Comparison of ENCODE assay signal across 1 cellular context in genomic region chr4:70839537-70840093, GRCh38.
A peak's percentile ranks its signal among the peaks of the same experiment; 100 is the strongest.
TF ChIP-seq lines count a peak whose summit lies in the region.

GRSF1 (minus strand) TSS chr4:70839890; CDS start chr4:70839827, 63 bp downstream.

TF ChIP-seq in K562, 482 proteins besides CTCF, POLR2A, EP300 and RAD21 (continued from another document and continues in another):
- TF ChIP-seq ZBTB40 (IDR thresholded peaks at IDR 0.05) (peak; percentile 30; the same call in 1 of the 2 replicates), ZBTB40 (CRISPR knock-in tag; IDR thresholded peaks at IDR 0.05) (no peak), BCLAF1 (IDR thresholded peaks at IDR 0.05; ENCODE audit: borderline replicate concordance in 1 of 2, control insufficient read depth in 1 of 2, low read depth in 2 of 2, low read length in 1 of 2) (no peak), IFI16 (CRISPR knock-in tag; IDR thresholded peaks at IDR 0.05) (no peak), THAP12 (CRISPR knock-in tag; IDR thresholded peaks at IDR 0.05) (peak; percentile 54; the same call in 1 of the 2 replicates), TFAP4 (CRISPR knock-in tag; IDR thresholded peaks at IDR 0.05; ENCODE audit: borderline replicate concordance) (peak; percentile 67), ETV1 (tag; conservative IDR thresholded peaks at IDR 0.05; ENCODE audit: low read depth) (peak; percentile 83), TCF7 (IDR thresholded peaks at IDR 0.05; ENCODE audit: borderline replicate concordance) (no peak), RFX7 (CRISPR knock-in tag; IDR thresholded peaks at IDR 0.05) (no peak), CTBP1 (IDR thresholded peaks at IDR 0.05; ENCODE audit: borderline replicate concordance) (peak; percentile 56), MIER1 (IDR thresholded peaks at IDR 0.05; ENCODE audit: low read depth) (no peak), HMGN3 (IDR thresholded peaks at IDR 0.05; ENCODE audit: borderline replicate concordance, extremely low read depth, insufficient read length, low read depth, low read length) (peak; percentile 29), POLR2AphosphoS5 (IDR thresholded peaks at IDR 0.05; ENCODE audit: control insufficient read depth, insufficient read depth, low read depth, low read length) (peak; percentile 78), BMI1 (IDR thresholded peaks at IDR 0.05; ENCODE audit: low read length) (no peak), CBX5 (IDR thresholded peaks at IDR 0.05; ENCODE audit: borderline replicate concordance, low read depth) (no peak), HMBOX1 (IDR thresholded peaks at IDR 0.05) (no peak), KDM4B (IDR thresholded peaks at IDR 0.05; ENCODE audit: borderline replicate concordance in 2 of 2, low read depth in 1 of 2) (0 out of 4 replicates have a peak, but pooled peaks of 1 of the 2 experiments have one; percentile 3), NFXL1 (CRISPR knock-in tag; IDR thresholded peaks at IDR 0.05) (no peak), ARNT (IDR thresholded peaks at IDR 0.05) (no peak), TBP (optimal IDR thresholded peaks at IDR 0.05; ENCODE audit: low read depth, low read length) (peak; percentile 70), E2F5 (CRISPR knock-in tag; IDR thresholded peaks at IDR 0.05) (no peak), LCOR (CRISPR knock-in tag; IDR thresholded peaks at IDR 0.05) (peak; percentile 90; the same call in 1 of the 2 replicates), MTA3 (IDR thresholded peaks at IDR 0.05; ENCODE audit: borderline replicate concordance) (0 out of 2 replicates have a peak, but pooled peaks have one; percentile 31), HDAC3 (IDR thresholded peaks at IDR 0.05; ENCODE audit: borderline replicate concordance, partially characterized antibody) (no peak), ZNF165 (CRISPR knock-in tag; IDR thresholded peaks at IDR 0.05; ENCODE audit: borderline replicate concordance) (no peak), ZNF280A (IDR thresholded peaks at IDR 0.05; ENCODE audit: low read depth, partially characterized antibody) (no peak), SNAPC5 (CRISPR knock-in tag; IDR thresholded peaks at IDR 0.05) (no peak), MNT (conservative IDR thresholded peaks at IDR 0.05) (peak; percentile 68 to 85), CREB1 (IDR thresholded peaks at IDR 0.05) (no peak), CREB1 (CRISPR knock-in tag; IDR thresholded peaks at IDR 0.05) (peak; percentile 6; the same call in 1 of the 2 replicates), GMEB1 (CRISPR knock-in tag; IDR thresholded peaks at IDR 0.05) (no peak)
